25 cellular contexts compared by ENCODE assay signal in genomic region chr18:58676270-58676669, GRCh38. TPM values are rescaled to one million over a fixed set of nuclear protein-coding genes. Genes with fewer than 3 reads are reported as not detected.
A peak's percentile ranks its signal among the peaks of the same experiment; 100 is the strongest.
DNase-seq lines count a peak whose midpoint lies in the region; ATAC-seq, FAIRE-seq and TF ChIP-seq lines count a peak whose summit lies in the region.
"Had no signal": no experiment of that assay in that cellular context is flagged by ENCODE, and none has a peak within 500 bp of the region (broad histone marks: within the 10 kb centered on the region; RNA-seq: fewer than 3 reads in every experiment).

No MANE protein-coding gene starts in this region.

- H3K4me3 ChIP-seq in CD4-positive, CD25-positive, alpha-beta regulatory T cell (ENCODE audit: low read depth, low read length): peak overlapping the region; percentile 57
- H3K4me3 ChIP-seq: A549, HAP-1, MG63 had no signal

- H3K9me3 Mint-ChIP-seq in activated CD4-positive, alpha-beta T cell treated with anti-CD3 and anti-CD28 coated beads for 36 hours (ENCODE audit: low read depth): no peaks in the 10 kb centered on the region
- H3K9me3 Mint-ChIP-seq in activated CD4-positive, alpha-beta T cell treated with anti-CD3 and anti-CD28 coated beads, Interleukin-2, amount 10 ng/mL, durations not matched to agents 7 days and 5 days: no peaks in the 10 kb centered on the region
- peaks cover 0 to 2% (median 0%) of the 10 kb centered on the region in 7 donors for H3K9me3 Mint-ChIP-seq in CD4-positive, CD25-positive, alpha-beta regulatory T cell
- H3K9me3 Mint-ChIP-seq in IgD-negative memory B cell: no peaks in the 10 kb centered on the region
- no peaks in the 10 kb centered on the region for H3K9me3 Mint-ChIP-seq in memory B cell
- H3K9me3 Mint-ChIP-seq: immature natural killer cell, type B pancreatic cell had no signal

- no peaks in the 10 kb centered on the region for H3K27me3 ChIP-seq in CD4-positive, CD25-positive, alpha-beta regulatory T cell (ENCODE audit: control insufficient read depth, insufficient read depth, low read length)
- H3K27me3 ChIP-seq: MG63 had no signal

- H3K4me3 Mint-ChIP-seq in activated CD4-positive, alpha-beta T cell treated with anti-CD3 and anti-CD28 coated beads for 36 hours: peak overlapping the region; percentile 4
- H3K4me3 Mint-ChIP-seq in activated CD4-positive, alpha-beta T cell treated with anti-CD3 and anti-CD28 coated beads, Interleukin-2, amount 10 ng/mL, durations not matched to agents 7 days and 5 days: no peak overlapping the region
- H3K4me3 Mint-ChIP-seq in CD4-positive, CD25-positive, alpha-beta regulatory T cell: peak overlapping the region in 3 of 4 donors; percentile 35 to 93 (median 78)
- H3K4me3 Mint-ChIP-seq in IgD-negative memory B cell (peak overlapping the region in 3 of 4 donors; percentile 10 to 42 (median 39)), memory B cell (peak overlapping the region; percentile 25)
- H3K4me3 Mint-ChIP-seq: immature natural killer cell, type B pancreatic cell had no signal

- no peak for TF ChIP-seq POLR2A in erythroblast (IDR thresholded peaks at IDR 0.05; ENCODE audit: low read length)

- CTCF ChIA-PET in activated CD4-positive, alpha-beta T cell treated with anti-CD3 and anti-CD28 coated beads for 36 hours (lab: Charles Lee): interaction anchor here (0.8 kb wide), 1 partner anchor 18 kb away, joined by 3 read pairs; no protein-coding TSS in a partner anchor
- CTCF ChIA-PET in activated CD4-positive, alpha-beta T cell treated with anti-CD3 and anti-CD28 coated beads, Interleukin-2, amount 10 ng/mL, durations not matched to agents 7 days and 5 days (lab: Charles Lee): interaction anchor here (0.8 kb wide), 1 partner anchor 88 kb away, joined by 3 read pairs; no protein-coding TSS in a partner anchor

- H3K9me3 ChIP-seq in CD4-positive, CD25-positive, alpha-beta regulatory T cell (ENCODE audit: control insufficient read depth in 2 of 2, low read length in 2 of 2): no peaks in the 10 kb centered on the region
- H3K9me3 ChIP-seq: A549, HAP-1, MG63 had no signal

- no peak for FAIRE-seq in urothelium cell line (lab: Jason Lieb, UNC)
- FAIRE-seq: A549, RCC 7860 had no signal

- no peak overlapping the region for H3K27ac ChIP-seq in CD4-positive, CD25-positive, alpha-beta regulatory T cell (ENCODE audit: insufficient read depth, low read length, poor library complexity, severe bottlenecking)

- ATAC-seq in activated CD4-positive, alpha-beta T cell treated with anti-CD3 and anti-CD28 coated beads for 36 hours: no peak
- ATAC-seq in CD4-positive, CD25-positive, alpha-beta regulatory T cell (ENCODE audit: low read depth in 2 of 2): no peak
- no peak for ATAC-seq in memory B cell (ENCODE audit: low read depth)
- ATAC-seq: A549, left lobe of liver had no signal

- DNase-seq in activated CD4-positive, alpha-beta T cell treated with anti-CD3 and anti-CD28 coated beads for 36 hours: no peak
- no peak for DNase-seq in activated CD4-positive, alpha-beta T cell treated with anti-CD3 and anti-CD28 coated beads, Interleukin-2, amount 10 ng/mL, durations not matched to agents 7 days and 5 days
- no peak for DNase-seq in CD4-positive, CD25-positive, alpha-beta regulatory T cell
- DNase-seq in memory B cell (ENCODE audit: low spot score in 2 of 2) (no peak), urothelium cell line (ENCODE audit: low spot score) (no peak), erythroblast (lab: John Stamatoyannopoulos, UW) (no peak)
- no peak for DNase-seq in stimulated activated naive CD4-positive, alpha-beta T cell (lab: John Stamatoyannopoulos, UW)
- DNase-seq: activated effector memory CD4-positive, alpha-beta T cell treated with Interleukin-2 at 50 U/mL for 16 hours; AML-193; amygdala; hypothalamus; immature natural killer cell; KBM-7; mesenchymal stem cell; MG63; NCI-H2029; NCI-H774; SW 1271 had no signal

- peaks cover 65% of the 10 kb centered on the region for H3K4me1 Mint-ChIP-seq in activated CD4-positive, alpha-beta T cell treated with anti-CD3 and anti-CD28 coated beads for 36 hours
- peaks cover 56% of the 10 kb centered on the region for H3K4me1 Mint-ChIP-seq in activated CD4-positive, alpha-beta T cell treated with anti-CD3 and anti-CD28 coated beads, Interleukin-2, amount 10 ng/mL, durations not matched to agents 7 days and 5 days
- peaks cover 43 to 80% (median 57%) of the 10 kb centered on the region in 4 donors for H3K4me1 Mint-ChIP-seq in CD4-positive, CD25-positive, alpha-beta regulatory T cell
- H3K4me1 Mint-ChIP-seq in IgD-negative memory B cell (peaks cover 50 to 56% (median 52%) of the 10 kb centered on the region in 3 donors), memory B cell (peaks cover 48% of the 10 kb centered on the region)

- peaks cover 32% of the 10 kb centered on the region for H3K36me3 Mint-ChIP-seq in activated CD4-positive, alpha-beta T cell treated with anti-CD3 and anti-CD28 coated beads for 36 hours (ENCODE audit: low read depth)
- peaks cover 46% of the 10 kb centered on the region for H3K36me3 Mint-ChIP-seq in activated CD4-positive, alpha-beta T cell treated with anti-CD3 and anti-CD28 coated beads, Interleukin-2, amount 10 ng/mL, durations not matched to agents 7 days and 5 days (ENCODE audit: low read depth)
- peaks cover 20% of the 10 kb centered on the region for H3K36me3 Mint-ChIP-seq in CD4-positive, CD25-positive, alpha-beta regulatory T cell
- H3K36me3 Mint-ChIP-seq in IgD-negative memory B cell (peaks cover 2% of the 10 kb centered on the region), memory B cell (peaks cover 20% of the 10 kb centered on the region)
- H3K36me3 Mint-ChIP-seq: immature natural killer cell had no signal

- peaks cover 8% of the 10 kb centered on the region for H3K36me3 ChIP-seq in CD4-positive, CD25-positive, alpha-beta regulatory T cell (ENCODE audit: control insufficient read depth, insufficient read depth, low read length)
- H3K36me3 ChIP-seq: HAP-1, MG63 had no signal

- H3K4me1 ChIP-seq in CD4-positive, CD25-positive, alpha-beta regulatory T cell (ENCODE audit: control insufficient read depth, insufficient read depth, low read length, poor library complexity, severe bottlenecking): peaks cover 65% of the 10 kb centered on the region

- no peaks in the 10 kb centered on the region for H3K27me3 Mint-ChIP-seq in activated CD4-positive, alpha-beta T cell treated with anti-CD3 and anti-CD28 coated beads for 36 hours
- no peaks in the 10 kb centered on the region for H3K27me3 Mint-ChIP-seq in activated CD4-positive, alpha-beta T cell treated with anti-CD3 and anti-CD28 coated beads, Interleukin-2, amount 10 ng/mL, durations not matched to agents 7 days and 5 days
- H3K27me3 Mint-ChIP-seq in CD4-positive, CD25-positive, alpha-beta regulatory T cell: no peaks in the 10 kb centered on the region
- no peaks in the 10 kb centered on the region for H3K27me3 Mint-ChIP-seq in IgD-negative memory B cell
- H3K27me3 Mint-ChIP-seq in memory B cell: no peaks in the 10 kb centered on the region
- H3K27me3 Mint-ChIP-seq: type B pancreatic cell had no signal

- intact Hi-C loops in activated CD4-positive, alpha-beta T cell treated with anti-CD3 and anti-CD28 coated beads for 36 hours (cut with DNase I, micrococcal nuclease): loop anchor here (10.0 kb wide), 2 partner anchors 469 to 1229 kb away; no protein-coding TSS in a partner anchor

- peak overlapping the region; percentile 63 for H3K27ac Mint-ChIP-seq in activated CD4-positive, alpha-beta T cell treated with anti-CD3 and anti-CD28 coated beads for 36 hours
- no peak overlapping the region for H3K27ac Mint-ChIP-seq in activated CD4-positive, alpha-beta T cell treated with anti-CD3 and anti-CD28 coated beads, Interleukin-2, amount 10 ng/mL, durations not matched to agents 7 days and 5 days
- peak overlapping the region in 2 of 3 donors; percentile 37 to 72 for H3K27ac Mint-ChIP-seq in CD4-positive, CD25-positive, alpha-beta regulatory T cell
- H3K27ac Mint-ChIP-seq in IgD-negative memory B cell (peak overlapping the region in 1 of 3 donors; percentile 25), memory B cell (peak overlapping the region; percentile 56)
- H3K27ac Mint-ChIP-seq: type B pancreatic cell had no signal

- POLR2A ChIA-PET in activated CD4-positive, alpha-beta T cell treated with anti-CD3 and anti-CD28 coated beads for 36 hours (lab: Charles Lee): no interaction called here
- POLR2A ChIA-PET in activated CD4-positive, alpha-beta T cell treated with anti-CD3 and anti-CD28 coated beads, Interleukin-2, amount 10 ng/mL, durations not matched to agents 7 days and 5 days (lab: Charles Lee): no interaction called here

RNA-seq across cellular contexts. Expression of gene MALT1, which starts 5.0 kb away (rescaled TPM):
- 10 to 100 TPM; 39.3 to 40.5 TPM for total RNA-seq in activated CD4-positive, alpha-beta T cell treated with anti-CD3 and anti-CD28 coated beads for 36 hours
- total RNA-seq in activated CD4-positive, alpha-beta T cell treated with anti-CD3 and anti-CD28 coated beads, Interleukin-2, amount 10 ng/mL, durations not matched to agents 7 days and 5 days: 10 to 100 TPM; 52.1 to 57.0 TPM
- 99.0 TPM for total RNA-seq in CD4-positive, CD25-positive, alpha-beta regulatory T cell
- 10 to 100 TPM; 39.4 to 49.1 (median 45.1) TPM for polyA plus RNA-seq in CD4-positive, CD25-positive, alpha-beta regulatory T cell
- 51.9 TPM for polyA plus RNA-seq in IgD-negative memory B cell

RNA-seq across cellular contexts. Expression of gene ALPK2, which starts 47.4 kb away (rescaled TPM):
- 1 to 10 TPM; 1.3 to 1.6 TPM for total RNA-seq in activated CD4-positive, alpha-beta T cell treated with anti-CD3 and anti-CD28 coated beads for 36 hours
- not detected for total RNA-seq in activated CD4-positive, alpha-beta T cell treated with anti-CD3 and anti-CD28 coated beads, Interleukin-2, amount 10 ng/mL, durations not matched to agents 7 days and 5 days
- 0.25 TPM for total RNA-seq in CD4-positive, CD25-positive, alpha-beta regulatory T cell
- not detected for polyA plus RNA-seq in CD4-positive, CD25-positive, alpha-beta regulatory T cell
- polyA plus RNA-seq in IgD-negative memory B cell: not detected
- total RNA-seq: HT-29 had no signal
